In genomic region chr7:15765753-15766152, GRCh38 we compare ENCODE assay signal across 21 cellular contexts.
DNase-seq lines count a peak whose midpoint lies in the region; ATAC-seq and TF ChIP-seq lines count a peak whose summit lies in the region.
"Had no signal": no experiment of that assay in that cellular context is flagged by ENCODE, and none has a peak within 500 bp of the region (broad histone marks: within the 10 kb centered on the region; RNA-seq: fewer than 3 reads in every experiment).

No MANE protein-coding gene starts in this region.

- H3K27me3 ChIP-seq in heart right ventricle (no peaks in the 10 kb centered on the region), subcutaneous abdominal adipose tissue (ENCODE audit: control insufficient read depth in 5 of 5, insufficient read depth in 4 of 5, low read length in 5 of 5) (no peaks in the 10 kb centered on the region)

- no peak overlapping the region for H3K9ac ChIP-seq in subcutaneous abdominal adipose tissue (ENCODE audit: low read length in 5 of 5)

- DNase-seq in heart right ventricle, result peak; percentile 15 to 74
- DNase-seq in Right ventricle myocardium inferior (ENCODE audit: missing footprints), result no peak
- DNase-seq in glomerular endothelial cell (ENCODE audit: extremely low read depth, low read depth, low spot score), result peak; percentile 42
- no peak for DNase-seq in nephron progenitor cell
- DNase-seq in foreskin melanocyte, result no peak
- no peak for DNase-seq in COLO668 (lab: John Stamatoyannopoulos, UW; ENCODE audit: unreplicated experiment)
- DNase-seq: 8988T, GDM1, GOT3, Karpas-422, NCI-H1417 treated with DMSO at 0.1 percent for 48 hours, NCI-H1930, NCI-H345, NCI-H524 treated with DMSO at 0.1 percent for 48 hours, PC-3, RPMI8226 had no signal

- H3K4me3 Mint-ChIP-seq in nephron progenitor cell, result no peak overlapping the region
- H3K4me3 Mint-ChIP-seq: CD14-positive monocyte, IgD-negative memory B cell had no signal

- intact Hi-C loops in heart right ventricle (cut with DNase I), result loop anchor here in 3 of 10 donors (5.0 to 10.0 kb wide), 5 partner anchors 67 to 302 kb away; partner anchors contain the start of gene MEOX2 (in 1 of the 3)
- intact Hi-C loops in Right ventricle myocardium inferior (cut with DNase I), result loop anchor here (5.0 to 10.0 kb wide), 2 partner anchors 78 to 299 kb away; partner anchors contain the start of gene MEOX2

- H3K36me3 ChIP-seq in heart right ventricle (no peaks in the 10 kb centered on the region), subcutaneous abdominal adipose tissue (ENCODE audit: control insufficient read depth in 5 of 5, insufficient read depth in 5 of 5, low read length in 5 of 5) (no peaks in the 10 kb centered on the region)

- H3K27ac ChIP-seq in heart right ventricle (peak overlapping the region in 8 of 10 donors; percentile 9 to 84 (median 58)), subcutaneous abdominal adipose tissue (ENCODE audit: low read depth, low read length) (peak overlapping the region; percentile 55)

- peaks cover 8% of the 10 kb centered on the region for H3K36me3 Mint-ChIP-seq in nephron progenitor cell (ENCODE audit: low read depth)
- H3K36me3 Mint-ChIP-seq: CD14-positive monocyte, IgD-negative memory B cell had no signal

- peak; percentile 67 to 96 (median 94) for ATAC-seq in heart right ventricle
- ATAC-seq in Right ventricle myocardium inferior, result no peak
- ATAC-seq in GM19324 (IDR thresholded peaks at IDR 0.05; ENCODE audit: low FRiP score, unreplicated experiment), result no peak
- ATAC-seq: HCT116, PC-3 had no signal

- H3K4me1 Mint-ChIP-seq in nephron progenitor cell, result peaks cover 20% of the 10 kb centered on the region
- H3K4me1 Mint-ChIP-seq: CD14-positive monocyte had no signal

- TF ChIP-seq CTCF in heart right ventricle (IDR thresholded peaks at IDR 0.05) (no peak), nephron progenitor cell (IDR thresholded peaks at IDR 0.05) (no peak)

- H3K4me3 ChIP-seq in heart right ventricle, result no peak overlapping the region
- H3K4me3 ChIP-seq in subcutaneous abdominal adipose tissue (ENCODE audit: low read depth in 1 of 5, low read length in 5 of 5), result no peak overlapping the region

- H3K4me1 ChIP-seq in heart right ventricle (peaks cover 0 to 32% (median 14%) of the 10 kb centered on the region in 9 donors), subcutaneous abdominal adipose tissue (ENCODE audit: control insufficient read depth in 5 of 5, insufficient read depth in 5 of 5, low read length in 5 of 5) (peaks cover 0 to 11% (median 8%) of the 10 kb centered on the region in 5 donors)

- 60 to 62% methylated on average over 5 of the region's 5 CpGs for WGBS in heart right ventricle, 2 donors

- H3K9me3 ChIP-seq in heart right ventricle (peaks cover 0 to 21% (median 0%) of the 10 kb centered on the region in 11 donors), subcutaneous abdominal adipose tissue (ENCODE audit: control insufficient read depth in 5 of 5, low read length in 5 of 5) (peaks cover 0 to 3% (median 0%) of the 10 kb centered on the region in 5 donors)

- peaks cover 4% of the 10 kb centered on the region for H3K27me3 Mint-ChIP-seq in nephron progenitor cell (ENCODE audit: low read depth, poor library complexity)
- H3K27me3 Mint-ChIP-seq: IgD-negative memory B cell had no signal

- peak overlapping the region; percentile 52 for H3K27ac Mint-ChIP-seq in nephron progenitor cell
- H3K27ac Mint-ChIP-seq: CD14-positive monocyte, IgD-negative memory B cell had no signal

- peaks cover 17% of the 10 kb centered on the region for H3K9me3 Mint-ChIP-seq in nephron progenitor cell

Comparison
In these comparisons a context has a peak if more than half of its experiments do, and no peak if none do; other contexts are left out.
1. ATAC-seq: peak in heart right ventricle (8 of 8); none in Right ventricle myocardium inferior (single experiment) and GM19324 (single experiment).
2. DNase-seq: peak in heart right ventricle (2 of 2) and glomerular endothelial cell (single experiment); none in Right ventricle myocardium inferior (single experiment), nephron progenitor cell (single experiment), foreskin melanocyte (single experiment) and COLO668 (single experiment).